Comparison of ENCODE assay signal across 8 cellular contexts in the genomic region with DNA sequence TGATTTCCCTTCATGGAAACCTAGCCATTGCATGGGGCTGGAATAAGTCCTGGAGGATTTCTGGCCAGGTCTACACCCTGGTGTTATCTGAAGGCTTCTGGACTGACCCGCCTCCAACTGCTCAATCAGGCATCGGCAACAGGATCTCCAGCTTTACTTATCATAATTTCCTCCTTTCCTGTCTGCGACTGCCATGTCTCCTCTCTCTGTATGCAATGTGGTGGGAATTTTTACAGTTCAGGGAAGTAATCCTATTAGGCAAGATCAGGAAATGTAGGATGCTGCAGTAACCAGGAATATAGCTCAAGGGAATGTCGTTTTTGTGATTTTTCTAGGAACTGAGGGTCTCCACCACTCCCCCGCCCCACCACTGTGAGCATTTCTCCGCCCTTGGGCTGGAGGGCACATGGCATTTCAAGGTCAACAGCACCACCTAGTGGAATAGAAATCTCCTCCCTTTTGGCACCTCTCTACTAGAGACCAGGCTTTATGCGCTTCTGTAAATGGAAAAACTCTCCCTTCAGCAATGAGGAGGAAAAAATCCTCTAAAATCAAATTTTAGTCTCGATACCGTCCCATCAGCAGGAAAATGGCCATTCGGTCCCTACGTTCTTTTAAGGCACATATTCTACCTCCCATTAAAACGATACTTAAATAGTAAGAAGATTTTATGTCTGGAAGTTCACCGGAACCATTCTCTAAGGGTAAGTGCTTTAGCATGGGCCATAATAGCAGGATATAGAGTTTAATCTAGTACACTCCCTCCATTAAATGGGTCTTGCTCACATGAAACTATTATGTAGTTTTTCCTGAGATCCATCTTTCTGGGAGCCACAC.
DNase-seq lines count a peak whose midpoint lies in the region; ATAC-seq, FAIRE-seq and TF ChIP-seq lines count a peak whose summit lies in the region.

No MANE protein-coding gene starts in this region.

- peak overlapping the region; percentile 36 for H2AFZ ChIP-seq in ACC112 (ENCODE audit: low read length, unreplicated experiment)

- no peaks in the 10 kb centered on the region for H3K79me2 ChIP-seq in ACC112 (ENCODE audit: control insufficient read depth, insufficient read depth, low read length, unreplicated experiment)

- H3K36me3 ChIP-seq in ACC112 (ENCODE audit: insufficient read depth, low read length): no peaks in the 10 kb centered on the region

- H3K27ac Mint-ChIP-seq in central memory CD8-positive, alpha-beta T cell (ENCODE audit: low read depth): no peak overlapping the region

- no peaks in the 10 kb centered on the region for H3K36me3 Mint-ChIP-seq in central memory CD8-positive, alpha-beta T cell (ENCODE audit: insufficient read depth)

- H3K27me3 ChIP-seq in ACC112 (ENCODE audit: insufficient read depth, low read length): no peaks in the 10 kb centered on the region

- H3K27ac ChIP-seq in ACC112 (ENCODE audit: low read depth, low read length): no peak overlapping the region

- H3K4me3 Mint-ChIP-seq in central memory CD8-positive, alpha-beta T cell: no peak overlapping the region

- peak; percentile 92 for FAIRE-seq in GM12892 (lab: Jason Lieb, UNC)

- H3K4me3 ChIP-seq in ACC112 (ENCODE audit: low read depth, low read length): peak overlapping the region; percentile 35

- no peaks in the 10 kb centered on the region for H3K9me3 Mint-ChIP-seq in central memory CD8-positive, alpha-beta T cell

- peak; percentile 90 for ATAC-seq in HG02759 (IDR thresholded peaks at IDR 0.05; ENCODE audit: unreplicated experiment)
- ATAC-seq in central memory CD8-positive, alpha-beta T cell (replicated peaks; ENCODE audit: extremely low read depth, poor library complexity, severe bottlenecking): peak; percentile 60
- ATAC-seq in left lobe of liver: peak; percentile 98

- H3K4me1 Mint-ChIP-seq in central memory CD8-positive, alpha-beta T cell: peaks cover 7% of the 10 kb centered on the region

- peak; percentile 8 for DNase-seq in GM12892 (ENCODE audit: insufficient read length)
- peak; percentile 48 for DNase-seq in NCI-H1105 treated with DMSO at 0.1 percent for 48 hours (lab: John Stamatoyannopoulos, UW)
- peak; percentile 40 for DNase-seq in T1000 (lab: John Stamatoyannopoulos, UW)
- no peak for DNase-seq in central memory CD8-positive, alpha-beta T cell (ENCODE audit: low spot score in 2 of 2)
- peak; percentile 53 for DNase-seq in left lobe of liver (ENCODE audit: low spot score)
- peak; percentile 4 to 15 for DNase-seq in stimulated activated CD4-positive, alpha-beta T cell treated with anti-CD3 and anti-CD28 coated beads, Interleukin-4, amount 100 ng/mL, for 48 hours (ENCODE audit: low read depth in 2 of 2)

- H3K4me1 ChIP-seq in ACC112 (ENCODE audit: control insufficient read depth, insufficient read depth, low read length, unreplicated experiment): peaks cover 10% of the 10 kb centered on the region

- H3K27me3 Mint-ChIP-seq in central memory CD8-positive, alpha-beta T cell: peaks cover 22% of the 10 kb centered on the region

- TF ChIP-seq POLR2A in GM12892 (IDR thresholded peaks at IDR 0.05; ENCODE audit: low read depth, low read length): no peak

Comparison
In these comparisons a context has a peak if more than half of its experiments do, and no peak if none do; other contexts are left out.
1. DNase-seq: peak in GM12892 (single experiment), NCI-H1105 treated with DMSO at 0.1 percent for 48 hours (single experiment), T1000 (single experiment), left lobe of liver (single experiment) and stimulated activated CD4-positive, alpha-beta T cell treated with anti-CD3 and anti-CD28 coated beads, Interleukin-4, amount 100 ng/mL, for 48 hours (2 of 2); none in central memory CD8-positive, alpha-beta T cell (0 of 2).
2. Peak in every context shown above with its lines, with median percentiles within 50 percentile points of each other: ATAC-seq.